In the genomic region with DNA sequence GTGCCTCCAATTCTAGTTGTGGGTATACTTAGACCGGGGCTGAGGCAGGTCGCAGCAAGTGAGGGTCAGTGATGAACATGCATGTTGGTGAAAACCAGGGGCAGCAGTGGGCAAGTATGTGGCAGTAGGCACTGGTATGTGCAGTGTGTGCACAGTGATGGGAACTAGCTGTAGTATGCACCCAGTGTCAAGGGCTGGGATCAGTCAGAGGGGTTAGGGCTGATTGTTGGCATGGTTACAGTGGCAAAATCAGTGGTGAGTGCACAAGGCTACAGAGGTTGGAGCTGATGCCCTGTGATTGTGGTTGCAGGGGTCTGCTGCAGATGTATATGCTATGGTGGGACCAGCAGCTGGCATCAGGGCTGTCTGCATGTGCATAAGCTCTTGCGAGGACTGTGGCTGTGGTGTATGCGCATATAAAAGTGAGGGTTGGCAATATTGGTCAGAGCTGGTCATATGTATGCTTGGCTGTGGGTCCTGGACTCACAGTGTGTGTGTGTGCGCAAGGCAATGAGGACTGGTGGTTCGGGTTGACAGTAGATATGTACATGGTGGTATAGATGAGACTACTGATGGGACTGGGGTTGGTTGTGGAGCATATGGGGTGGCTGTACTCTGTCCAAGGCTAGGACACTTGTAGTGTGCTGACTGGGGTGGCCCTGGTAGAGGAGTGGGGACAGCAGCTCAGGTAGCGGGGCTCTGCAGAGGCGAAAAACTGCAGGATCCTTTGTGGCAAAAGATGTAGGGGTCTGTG, we compare ENCODE assay signal across 32 cellular contexts.
"Had no signal": no experiment of that assay in that cellular context is flagged by ENCODE, and none has a peak within 500 bp of the region (broad histone marks: within the 10 kb centered on the region; RNA-seq: fewer than 3 reads in every experiment).

No MANE protein-coding gene starts in this region.

- H3K27me3 Mint-ChIP-seq: activated CD4-positive, alpha-beta memory T cell treated with anti-CD3 and anti-CD28 coated beads, Interleukin-2, amount 10 ng/mL, durations not matched to agents 7 days and 5 days; activated naive CD8-positive, alpha-beta T cell; activated T-helper 17 cell treated with anti-CD3 and anti-CD28 coated beads, Interleukin-2, amount 50 U/mL, for 72 hours had no signal

- H3K36me3 ChIP-seq: adrenal gland, MG63 had no signal

- H3K4me2 ChIP-seq: KMS-11 had no signal

- H3K9ac ChIP-seq: KMS-11 had no signal

- ATAC-seq: activated T-helper 17 cell treated with anti-CD3 and anti-CD28 coated beads, Interleukin-2, amount 50 U/mL, for 72 hours; Right ventricle myocardium inferior; T-cell had no signal

- H3K27me3 ChIP-seq: adrenal gland, MG63 had no signal

- H3K36me3 Mint-ChIP-seq: activated naive CD8-positive, alpha-beta T cell; T-cell had no signal

- H3K9me3 Mint-ChIP-seq: activated CD4-positive, alpha-beta memory T cell treated with anti-CD3 and anti-CD28 coated beads, Interleukin-2, amount 10 ng/mL, durations not matched to agents 7 days and 5 days; activated naive CD4-positive, alpha-beta T cell treated with anti-CD3 and anti-CD28 coated beads for 36 hours; activated T-helper 17 cell treated with anti-CD3 and anti-CD28 coated beads, Interleukin-2, amount 50 U/mL, for 72 hours; T-cell had no signal

- H3K9me3 ChIP-seq: adrenal gland, MG63 had no signal

- DNase-seq: activated CD4-positive, alpha-beta memory T cell treated with anti-CD3 and anti-CD28 coated beads, Interleukin-2, amount 10 ng/mL, durations not matched to agents 7 days and 5 days; activated CD4-positive, alpha-beta T cell treated with anti-CD3 and anti-CD28 coated beads, Interleukin-2, amount 50 U/mL, for 1 hour; activated CD4-positive, CD25-positive, alpha-beta regulatory T cell; activated gamma-delta T cell; activated naive CD4-positive, alpha-beta T cell treated with anti-CD3 and anti-CD28 coated beads for 36 hours; activated T-cell treated with anti-CD3 and anti-CD28 coated beads for 4 hours; activated T-cell treated with anti-CD3 and anti-CD28 coated beads, Interleukin-2, amount 50 U/mL, for 48 hours; adrenal gland; anterior cingulate cortex; caudate nucleus; MG63; NCI-H1105; NCI-H1436; NCI-H1694 treated with DMSO at 0.1 percent for 48 hours; NCI-H2029 treated with DMSO at 0.1 percent for 48 hours; NCI-H345; NCI-H510A; NCI-H526 treated with DMSO at 0.1 percent for 48 hours; NCI-H82; NK-92 treated with Interleukin-12 subunit alpha and Interleukin-12 subunit beta, amount 100 ng/mL, for 24 hours; OCI-M1; RPMI8226; T-cell; T-helper 2 cell; T1000 had no signal

- H3K4me1 ChIP-seq: adrenal gland had no signal

- H3K4me3 Mint-ChIP-seq: activated CD4-positive, alpha-beta memory T cell treated with anti-CD3 and anti-CD28 coated beads, Interleukin-2, amount 10 ng/mL, durations not matched to agents 7 days and 5 days; activated naive CD4-positive, alpha-beta T cell treated with anti-CD3 and anti-CD28 coated beads for 36 hours; activated naive CD8-positive, alpha-beta T cell; activated T-helper 17 cell treated with anti-CD3 and anti-CD28 coated beads, Interleukin-2, amount 50 U/mL, for 72 hours; T-cell had no signal

- H3K27ac Mint-ChIP-seq: activated CD4-positive, alpha-beta memory T cell treated with anti-CD3 and anti-CD28 coated beads, Interleukin-2, amount 10 ng/mL, durations not matched to agents 7 days and 5 days; activated naive CD4-positive, alpha-beta T cell treated with anti-CD3 and anti-CD28 coated beads for 36 hours; activated naive CD8-positive, alpha-beta T cell; activated T-helper 17 cell treated with anti-CD3 and anti-CD28 coated beads, Interleukin-2, amount 50 U/mL, for 72 hours; T-cell had no signal

- H3K27ac ChIP-seq: adrenal gland, KMS-11, SK-N-MC, VCaP had no signal

- FAIRE-seq: TTC549 had no signal

- H3K4me3 ChIP-seq: adrenal gland, MG63, SK-N-MC had no signal
